In genomic region chr12:113030875-113031525, GRCh38 we compare ENCODE assay signal across 2 cellular contexts.
TF ChIP-seq lines count a peak whose summit lies in the region.

No MANE protein-coding gene starts in this region.

TF ChIP-seq in GM23338, 12 proteins besides CTCF, POLR2A, EP300 and RAD21:
- TF ChIP-seq ETS1 (IDR thresholded peaks at IDR 0.05) (no peak), JUNB (IDR thresholded peaks at IDR 0.05; ENCODE audit: unreplicated experiment) (no peak), CREB1 (CRISPR knock-in tag; IDR thresholded peaks at IDR 0.05; ENCODE audit: low read depth) (0 out of 2 replicates have a peak, but pooled peaks have one; percentile 35)

TF ChIP-seq in GM12878, 131 proteins besides CTCF, POLR2A, EP300 and RAD21:
- TF ChIP-seq ZNF384 (IDR thresholded peaks at IDR 0.05; ENCODE audit: borderline replicate concordance, low read depth, low read length) (0 out of 2 replicates have a peak, but pooled peaks have one; percentile 56), SMC3 (IDR thresholded peaks at IDR 0.05; ENCODE audit: borderline replicate concordance, low read length) (peak; percentile 89), IKZF2 (IDR thresholded peaks at IDR 0.05) (0 out of 4 replicates have a peak, but pooled peaks of 1 of the 2 experiments have one; percentile 12), SUPT20H (IDR thresholded peaks at IDR 0.05; ENCODE audit: borderline replicate concordance, control insufficient read depth, low read depth, low read length) (no peak), RB1 (IDR thresholded peaks at IDR 0.05; ENCODE audit: borderline replicate concordance) (0 out of 2 replicates have a peak, but pooled peaks have one; percentile 38), POLR2AphosphoS2 (IDR thresholded peaks at IDR 0.05; ENCODE audit: low read depth, low read length) (no peak), SP1 (IDR thresholded peaks at IDR 0.05; ENCODE audit: low read depth, low read length) (no peak), BHLHE40 (IDR thresholded peaks at IDR 0.05; ENCODE audit: borderline replicate concordance in 1 of 2, low read depth in 2 of 2, low read length in 1 of 2) (no peak)
- TF ChIP-seq, protein P1, sequence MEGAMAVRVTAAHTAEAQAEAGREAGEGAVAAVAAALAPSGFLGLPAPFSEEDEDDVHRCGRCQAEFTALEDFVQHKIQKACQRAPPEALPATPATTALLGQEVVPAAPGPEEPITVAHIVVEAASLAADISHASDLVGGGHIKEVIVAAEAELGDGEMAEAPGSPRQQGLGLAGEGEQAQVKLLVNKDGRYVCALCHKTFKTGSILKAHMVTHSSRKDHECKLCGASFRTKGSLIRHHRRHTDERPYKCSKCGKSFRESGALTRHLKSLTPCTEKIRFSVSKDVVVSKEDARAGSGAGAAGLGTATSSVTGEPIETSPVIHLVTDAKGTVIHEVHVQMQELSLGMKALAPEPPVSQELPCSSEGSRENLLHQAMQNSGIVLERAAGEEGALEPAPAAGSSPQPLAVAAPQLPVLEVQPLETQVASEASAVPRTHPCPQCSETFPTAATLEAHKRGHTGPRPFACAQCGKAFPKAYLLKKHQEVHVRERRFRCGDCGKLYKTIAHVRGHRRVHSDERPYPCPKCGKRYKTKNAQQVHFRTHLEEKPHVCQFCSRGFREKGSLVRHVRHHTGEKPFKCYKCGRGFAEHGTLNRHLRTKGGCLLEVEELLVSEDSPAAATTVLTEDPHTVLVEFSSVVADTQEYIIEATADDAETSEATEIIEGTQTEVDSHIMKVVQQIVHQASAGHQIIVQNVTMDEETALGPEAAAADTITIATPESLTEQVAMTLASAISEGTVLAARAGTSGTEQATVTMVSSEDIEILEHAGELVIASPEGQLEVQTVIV (IDR thresholded peaks at IDR 0.05; ENCODE audit: borderline replicate concordance, partially characterized antibody), result no peak
- TF ChIP-seq, protein P2, sequence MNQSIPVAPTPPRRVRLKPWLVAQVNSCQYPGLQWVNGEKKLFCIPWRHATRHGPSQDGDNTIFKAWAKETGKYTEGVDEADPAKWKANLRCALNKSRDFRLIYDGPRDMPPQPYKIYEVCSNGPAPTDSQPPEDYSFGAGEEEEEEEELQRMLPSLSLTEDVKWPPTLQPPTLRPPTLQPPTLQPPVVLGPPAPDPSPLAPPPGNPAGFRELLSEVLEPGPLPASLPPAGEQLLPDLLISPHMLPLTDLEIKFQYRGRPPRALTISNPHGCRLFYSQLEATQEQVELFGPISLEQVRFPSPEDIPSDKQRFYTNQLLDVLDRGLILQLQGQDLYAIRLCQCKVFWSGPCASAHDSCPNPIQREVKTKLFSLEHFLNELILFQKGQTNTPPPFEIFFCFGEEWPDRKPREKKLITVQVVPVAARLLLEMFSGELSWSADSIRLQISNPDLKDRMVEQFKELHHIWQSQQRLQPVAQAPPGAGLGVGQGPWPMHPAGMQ (IDR thresholded peaks at IDR 0.05; ENCODE audit: borderline replicate concordance), result no peak
